21 cellular contexts compared by ENCODE assay signal in genomic region chr2:215775106-215775505, GRCh38.
DNase-seq lines count a peak whose midpoint lies in the region; ATAC-seq and TF ChIP-seq lines count a peak whose summit lies in the region.
"Had no signal": no experiment of that assay in that cellular context is flagged by ENCODE, and none has a peak within 500 bp of the region (broad histone marks: within the 10 kb centered on the region; RNA-seq: fewer than 3 reads in every experiment).

No MANE protein-coding gene starts in this region.

- H3K18ac ChIP-seq in mesenchymal stem cell (ENCODE audit: low read depth in 1 of 2, low read length in 2 of 2): no peak overlapping the region

- H3K27me3 ChIP-seq in mesenchymal stem cell (ENCODE audit: control insufficient read depth in 1 of 2, insufficient read depth in 1 of 2, low read length in 2 of 2): no peaks in the 10 kb centered on the region

- ATAC-seq in GM18907 (IDR thresholded peaks at IDR 0.05; ENCODE audit: unreplicated experiment) (no peak), T-helper 17 cell (no peak)

- H2AFZ ChIP-seq in mesenchymal stem cell (ENCODE audit: low read depth, low read length): no peak overlapping the region

- H3K14ac ChIP-seq in mesenchymal stem cell (ENCODE audit: low read length in 2 of 2): no peak overlapping the region

- H3K27me3 Mint-ChIP-seq in chondrocyte (ENCODE audit: low read depth): no peaks in the 10 kb centered on the region
- H3K27me3 Mint-ChIP-seq in T-helper 17 cell: peaks cover 32% of the 10 kb centered on the region

- no peak overlapping the region for H3K4me3 Mint-ChIP-seq in chondrocyte (ENCODE audit: unreplicated experiment)
- H3K4me3 Mint-ChIP-seq in T-helper 17 cell: no peak overlapping the region
- H3K4me3 Mint-ChIP-seq: CD8-positive, alpha-beta memory T cell; IgD-negative memory B cell had no signal

- H2BK12ac ChIP-seq in mesenchymal stem cell (ENCODE audit: low read length in 2 of 2): no peak overlapping the region

- no peak overlapping the region for H3K4me2 ChIP-seq in mesenchymal stem cell (ENCODE audit: low read length, poor library complexity, severe bottlenecking)
- H3K4me2 ChIP-seq: SK-N-SH had no signal

- WGBS in mesenchymal stem cell: 53% methylated on average over 3 of the region's 4 CpGs

- DNase-seq in AG10803 (ENCODE audit: low read depth) (peak; percentile 74), GM04504 (ENCODE audit: low read depth) (peak; percentile 68), chondrocyte (ENCODE audit: low spot score) (no peak), mesenchymal stem cell (peak; percentile 49), T1000 (lab: John Stamatoyannopoulos, UW) (no peak), T-helper 17 cell (no peak)
- no peak for DNase-seq in activated naive CD4-positive, alpha-beta T cell (lab: John Stamatoyannopoulos, UW)
- DNase-seq: C1 segment of cervical spinal cord; CD8-positive, alpha-beta memory T cell; Kasumi-1; MV-4-11; NCI-H1694 treated with DMSO at 0.1 percent for 48 hours; NCI-H510A treated with DMSO at 0.1 percent for 48 hours; NCI-H774; RPMI8226; SHP77 treated with DMSO at 0.1 percent for 48 hours; SK-N-SH had no signal

- H3K4me3 ChIP-seq in AG10803 (ENCODE audit: low read length): no peak overlapping the region
- H3K4me3 ChIP-seq in mesenchymal stem cell (ENCODE audit: insufficient read depth in 1 of 2, low read depth in 1 of 2, low read length in 2 of 2): no peak overlapping the region
- H3K4me3 ChIP-seq: HAP-1 had no signal

- H4K91ac ChIP-seq in mesenchymal stem cell (ENCODE audit: low read length): no peak overlapping the region

- H2BK15ac ChIP-seq in mesenchymal stem cell (ENCODE audit: low read depth, poor library complexity, severe bottlenecking): no peak overlapping the region

- no peak overlapping the region for H2BK5ac ChIP-seq in mesenchymal stem cell (ENCODE audit: low read depth, low read length, poor library complexity, severe bottlenecking)

- H3K9ac ChIP-seq in mesenchymal stem cell (ENCODE audit: low read length): peak overlapping the region; percentile 90
- H3K9ac ChIP-seq: SK-N-SH had no signal

- no peaks in the 10 kb centered on the region for H3K9me3 Mint-ChIP-seq in chondrocyte (ENCODE audit: low read depth)
- H3K9me3 Mint-ChIP-seq: CD8-positive, alpha-beta memory T cell; IgD-negative memory B cell had no signal

- no peaks in the 10 kb centered on the region for H3K36me3 ChIP-seq in mesenchymal stem cell (ENCODE audit: control insufficient read depth in 1 of 2, insufficient read depth in 2 of 2, low read depth in 1 of 2, low read length in 2 of 2)
- H3K36me3 ChIP-seq: HAP-1 had no signal

- TF ChIP-seq CTCF in AG10803 (conservative IDR thresholded peaks at IDR 0.05; ENCODE audit: low read length): no peak
- no peak for TF ChIP-seq CTCF in chondrocyte (IDR thresholded peaks at IDR 0.05)

- no peak overlapping the region for H3K23ac ChIP-seq in mesenchymal stem cell (ENCODE audit: low read length in 2 of 2)

- H2BK120ac ChIP-seq in mesenchymal stem cell (ENCODE audit: low read depth, low read length): no peak overlapping the region

- no peaks in the 10 kb centered on the region for H3K79me1 ChIP-seq in mesenchymal stem cell (replicated peaks; ENCODE audit: low read length, poor library complexity, severe bottlenecking)

- H3K4ac ChIP-seq in mesenchymal stem cell (ENCODE audit: low read depth in 1 of 2, low read length in 2 of 2): no peak overlapping the region

- peaks cover 9% of the 10 kb centered on the region for H3K4me1 ChIP-seq in mesenchymal stem cell (ENCODE audit: control insufficient read depth, insufficient read depth, low read depth, low read length)

- H3K36me3 Mint-ChIP-seq in chondrocyte (ENCODE audit: low read depth) (peaks cover 2% of the 10 kb centered on the region), T-helper 17 cell (ENCODE audit: low read depth) (peaks cover 2% of the 10 kb centered on the region)
- H3K36me3 Mint-ChIP-seq: CD8-positive, alpha-beta memory T cell had no signal

- no peak overlapping the region for H3K27ac ChIP-seq in mesenchymal stem cell (ENCODE audit: low read length, poor library complexity, severe bottlenecking)
- H3K27ac ChIP-seq: HL-60 had no signal

- no peak overlapping the region for H2AK5ac ChIP-seq in mesenchymal stem cell (ENCODE audit: low read length, severe bottlenecking)

- peaks cover 66% of the 10 kb centered on the region for H3K4me1 Mint-ChIP-seq in chondrocyte (ENCODE audit: low read depth)
- H3K4me1 Mint-ChIP-seq in T-helper 17 cell: no peaks in the 10 kb centered on the region
- H3K4me1 Mint-ChIP-seq: CD8-positive, alpha-beta memory T cell had no signal

- H3K9me3 ChIP-seq in mesenchymal stem cell (ENCODE audit: control insufficient read depth, low read length) (no peaks in the 10 kb centered on the region), T-helper 17 cell (ENCODE audit: control insufficient read depth, low read length, poor library complexity, severe bottlenecking) (no peaks in the 10 kb centered on the region)
- H3K9me3 ChIP-seq: HAP-1, SK-N-SH had no signal

- H3K27ac Mint-ChIP-seq in chondrocyte (ENCODE audit: unreplicated experiment): peak overlapping the region; percentile 29
- no peak overlapping the region for H3K27ac Mint-ChIP-seq in T-helper 17 cell
- H3K27ac Mint-ChIP-seq: IgD-negative memory B cell had no signal

- no peak overlapping the region for H4K8ac ChIP-seq in mesenchymal stem cell (ENCODE audit: low read length)

Comparison
In these comparisons a context has a peak if more than half of its experiments do, and no peak if none do; other contexts are left out.
1. DNase-seq: peak in AG10803 (single experiment), GM04504 (single experiment) and mesenchymal stem cell (single experiment); none in chondrocyte (single experiment), T1000 (single experiment), activated naive CD4-positive, alpha-beta T cell (0 of 4) and T-helper 17 cell (0 of 3).